In genomic region chr1:224127925-224128819, GRCh38 we compare ENCODE assay signal across 21 cellular contexts. TPM values are rescaled to one million over a fixed set of nuclear protein-coding genes. Genes with fewer than 3 reads are reported as not detected.
DNase-seq lines count a peak whose midpoint lies in the region; ATAC-seq and TF ChIP-seq lines count a peak whose summit lies in the region.
"Had no signal": no experiment of that assay in that cellular context is flagged by ENCODE, and none has a peak within 500 bp of the region (broad histone marks: within the 10 kb centered on the region; RNA-seq: fewer than 3 reads in every experiment).

No MANE protein-coding gene starts in this region.

- peak overlapping the region; percentile 64 for H2BK5ac ChIP-seq in IMR-90 (ENCODE audit: low read depth, low read length, poor library complexity, severe bottlenecking)

- TF ChIP-seq RAD21 in IMR-90 (IDR thresholded peaks at IDR 0.05; ENCODE audit: low read length), result no peak

- H3K36me3 ChIP-seq in IMR-90 (ENCODE audit: control insufficient read depth, insufficient read depth, low read length), result peaks cover 19% of the 10 kb centered on the region

- no peak overlapping the region for H3K27ac Mint-ChIP-seq in mesothelial cell of epicardium
- H3K27ac Mint-ChIP-seq: activated CD8-positive, alpha-beta T cell treated with anti-CD3 and anti-CD28 coated beads, Interleukin-2, amount 10 ng/mL, durations not matched to agents 7 days and 5 days; activated T-helper 1 cell treated with anti-CD3 and anti-CD28 coated beads, Interleukin-12 subunit alpha, Interleukin-12 subunit beta, Interleukin-2, Interleukin-4 antibody, amounts not matched to agents 30 ng/mL and 10 ng/mL and 1 ng/mL, durations not matched to agents 14 hours and 24 hours and 36 hours; neural progenitor cell had no signal

- dilution Hi-C loops in IMR-90 (cut with HindIII; ENCODE audit: low sequenced_read_pairs, unreplicated experiment), result no loop called here

- H4K5ac ChIP-seq in IMR-90 (ENCODE audit: low read depth, low read length), result no peak overlapping the region; the same call in 1 of the 2 replicates

- peak overlapping the region; percentile 64; the same call in 1 of the 2 replicates for H3K18ac ChIP-seq in IMR-90 (ENCODE audit: low read depth, low read length)

- no peak overlapping the region for H3K23ac ChIP-seq in IMR-90 (ENCODE audit: low read depth, low read length)

- no peak overlapping the region for H3K4ac ChIP-seq in IMR-90 (ENCODE audit: low read depth, low read length)

- in situ Hi-C loops in IMR-90 (cut with MboI; ENCODE audit: low sequenced_read_pairs), result no loop called here

- CTCF ChIA-PET in IMR-90 (lab: Yijun Ruan, JAX), result interaction anchor here (0.6 kb wide), 1 partner anchor 9 kb away, joined by 3 read pairs; no protein-coding TSS in a partner anchor

- no peak overlapping the region for H3K56ac ChIP-seq in IMR-90 (ENCODE audit: extremely low read depth, insufficient read depth, low read length)

- H2BK120ac ChIP-seq in IMR-90 (ENCODE audit: low read depth, low read length), result no peak overlapping the region; the same call in 1 of the 2 replicates

- no peak overlapping the region; the same call in 1 of the 2 replicates for H2AK5ac ChIP-seq in IMR-90 (ENCODE audit: low read depth, low read length)

- H3K79me1 ChIP-seq in IMR-90 (ENCODE audit: low read depth in 1 of 2, low read length in 2 of 2), result peaks cover 7 to 39% of the 10 kb centered on the region in 2 experiments

- peaks cover 9% of the 10 kb centered on the region for H3K4me1 ChIP-seq in IMR-90 (ENCODE audit: control insufficient read depth, insufficient read depth, low read length)
- peaks cover 11% of the 10 kb centered on the region for H3K4me1 ChIP-seq in foreskin keratinocyte
- H3K4me1 ChIP-seq: Caco-2, neural progenitor cell had no signal

- peaks cover 4% of the 10 kb centered on the region for H3K4me1 Mint-ChIP-seq in mesothelial cell of epicardium
- H3K4me1 Mint-ChIP-seq: neural progenitor cell had no signal

- H3K27me3 Mint-ChIP-seq in mesothelial cell of epicardium (ENCODE audit: low read depth), result no peaks in the 10 kb centered on the region

- POLR2A ChIA-PET in IMR-90 (lab: Charles Lee; ENCODE audit: unreplicated experiment), result no interaction called here

- intact Hi-C loops in IMR-90 (cut with micrococcal nuclease), result no loop called here

- H4K91ac ChIP-seq in IMR-90 (ENCODE audit: insufficient read depth, low read depth, low read length), result no peak overlapping the region; the same call in 1 of the 2 replicates

- H3K14ac ChIP-seq in IMR-90 (replicated peaks; ENCODE audit: low read depth, low read length), result peak overlapping the region; percentile 64; the same call in 1 of the 2 replicates

- H3K4me3 Mint-ChIP-seq in mesothelial cell of epicardium, result no peak overlapping the region
- H3K4me3 Mint-ChIP-seq: activated CD8-positive, alpha-beta T cell treated with anti-CD3 and anti-CD28 coated beads, Interleukin-2, amount 10 ng/mL, durations not matched to agents 7 days and 5 days; activated T-helper 1 cell treated with anti-CD3 and anti-CD28 coated beads, Interleukin-12 subunit alpha, Interleukin-12 subunit beta, Interleukin-2, Interleukin-4 antibody, amounts not matched to agents 30 ng/mL and 10 ng/mL and 1 ng/mL, durations not matched to agents 14 hours and 24 hours and 36 hours; neural progenitor cell had no signal

- peaks cover 15% of the 10 kb centered on the region for H3K9me3 Mint-ChIP-seq in mesothelial cell of epicardium
- H3K9me3 Mint-ChIP-seq: activated T-helper 1 cell treated with anti-CD3 and anti-CD28 coated beads, Interleukin-12 subunit alpha, Interleukin-12 subunit beta, Interleukin-2, Interleukin-4 antibody, amounts not matched to agents 30 ng/mL and 10 ng/mL and 1 ng/mL, durations not matched to agents 14 hours and 24 hours and 36 hours had no signal

- H4K8ac ChIP-seq in IMR-90 (ENCODE audit: low read depth in 2 of 2, low read length in 2 of 2), result no peak overlapping the region

- BruUV-seq in IMR-90 (replicated peaks; lab: Mats Ljungman, UMichigan), result no TSS peak

- H3K36me3 Mint-ChIP-seq in mesothelial cell of epicardium, result peaks cover 34% of the 10 kb centered on the region

- H3K9me3 ChIP-seq in IMR-90 (ENCODE audit: control insufficient read depth, insufficient read depth, low read length), result no peaks in the 10 kb centered on the region
- H3K9me3 ChIP-seq: Caco-2, suprapubic skin had no signal

- peak; percentile 20 for DNase-seq in AG20443 (ENCODE audit: low spot score)
- peak; percentile 67 for DNase-seq in IMR-90
- peak; percentile 33 for DNase-seq in astrocyte of the hippocampus (ENCODE audit: low read depth, low spot score)
- peak; percentile 49 to 83 for DNase-seq in foreskin keratinocyte
- DNase-seq in mesothelial cell of epicardium (ENCODE audit: low spot score in 2 of 2, unreplicated experiment in 2 of 2), result no peak
- no peak for DNase-seq in DMS153 treated with DMSO at 0.1 percent for 48 hours (lab: John Stamatoyannopoulos, UW; ENCODE audit: unreplicated experiment)
- no peak for DNase-seq in AML-193 (lab: John Stamatoyannopoulos, UW)
- DNase-seq: activated CD8-positive, alpha-beta T cell treated with anti-CD3 and anti-CD28 coated beads, Interleukin-2, amount 10 ng/mL, durations not matched to agents 7 days and 5 days; Caco-2; GF-D8; GOT3; head of caudate nucleus; islet precursor cell; midbrain; stimulated activated CD4-positive, alpha-beta T cell treated with anti-CD3 and anti-CD28 coated beads, Interleukin-2, amount 100 ng/mL, for 24 hours; WERI-Rb-1 had no signal

- no peak overlapping the region for H3K4me3 ChIP-seq in IMR-90 (ENCODE audit: insufficient read depth, low read depth, low read length)
- H3K4me3 ChIP-seq: neural progenitor cell, suprapubic skin had no signal

- WGBS in IMR-90 (ENCODE audit: extremely low coverage in 2 of 2, insufficient read length in 1 of 2), 2 experiments, result no CpG with 5 or more reads among the region's 5 CpGs

- H3K27ac ChIP-seq in IMR-90 (ENCODE audit: insufficient read depth, low read length) (no peak overlapping the region; the same call in 1 of the 2 replicates), foreskin keratinocyte (peak overlapping the region; percentile 9)
- H3K27ac ChIP-seq: neural progenitor cell, suprapubic skin, WERI-Rb-1 had no signal

- peaks cover 3% of the 10 kb centered on the region; the same call in 1 of the 2 replicates for H3K9me1 ChIP-seq in IMR-90 (ENCODE audit: insufficient read depth, low read length)

- no peak overlapping the region for H2AK9ac ChIP-seq in IMR-90 (replicated peaks; ENCODE audit: low read depth, low read length, poor library complexity)

- no peak overlapping the region for H2AFZ ChIP-seq in IMR-90 (replicated peaks; ENCODE audit: low read length, poor library complexity)
- H2AFZ ChIP-seq: neural progenitor cell had no signal

- no peaks in the 10 kb centered on the region for H3K27me3 ChIP-seq in IMR-90 (ENCODE audit: control insufficient read depth, insufficient read depth, low read length)
- H3K27me3 ChIP-seq in foreskin keratinocyte, result no peaks in the 10 kb centered on the region
- H3K27me3 ChIP-seq: neural progenitor cell, suprapubic skin had no signal

- H2BK20ac ChIP-seq in IMR-90 (ENCODE audit: low read depth, low read length), result no peak overlapping the region

- peaks cover 16% of the 10 kb centered on the region for H4K20me1 ChIP-seq in IMR-90 (ENCODE audit: insufficient read depth, low read length)

- H2BK15ac ChIP-seq in IMR-90 (ENCODE audit: low read depth, low read length), result no peak overlapping the region

- H3K9ac ChIP-seq in IMR-90 (ENCODE audit: low read depth, low read length), result no peak overlapping the region
- H3K9ac ChIP-seq: neural progenitor cell had no signal

- ATAC-seq in IMR-90 (ENCODE audit: low read depth) (peak; percentile 80), foreskin keratinocyte (peak; percentile 65), HG03175 (IDR thresholded peaks at IDR 0.05; ENCODE audit: unreplicated experiment) (no peak)
- ATAC-seq: activated CD8-positive, alpha-beta T cell treated with anti-CD3 and anti-CD28 coated beads, Interleukin-2, amount 10 ng/mL, durations not matched to agents 7 days and 5 days; Panc1 had no signal

- no peak overlapping the region; the same call in 1 of the 2 replicates for H3K4me2 ChIP-seq in IMR-90 (ENCODE audit: low read depth, low read length)
- H3K4me2 ChIP-seq: neural progenitor cell had no signal

- TF ChIP-seq POLR2A in IMR-90 (IDR thresholded peaks at IDR 0.05; ENCODE audit: low read depth, low read length), result no peak

- TF ChIP-seq CTCF in IMR-90 (conservative IDR thresholded peaks at IDR 0.05; ENCODE audit: low read depth, low read length) (no peak), foreskin keratinocyte (conservative IDR thresholded peaks at IDR 0.05) (no peak), mesothelial cell of epicardium (IDR thresholded peaks at IDR 0.05; ENCODE audit: unreplicated experiment) (no peak)

TF ChIP-seq in IMR-90, 13 proteins besides CTCF, POLR2A, EP300 and RAD21:
- TF ChIP-seq MAZ (IDR thresholded peaks at IDR 0.05; ENCODE audit: borderline replicate concordance, low read depth, low read length) (no peak), CHD1 (IDR thresholded peaks at IDR 0.05; ENCODE audit: low read depth, low read length) (no peak), FOS (IDR thresholded peaks at IDR 0.05; ENCODE audit: low read depth, low read length) (peak; percentile 14; the same call in 1 of the 2 replicates), RFX5 (IDR thresholded peaks at IDR 0.05; ENCODE audit: low read depth, low read length) (no peak), MXI1 (IDR thresholded peaks at IDR 0.05; ENCODE audit: borderline replicate concordance, low read depth, low read length) (no peak), CEBPB (IDR thresholded peaks at IDR 0.05; ENCODE audit: low read depth, low read length) (no peak)
TF ChIP-seq in IMR-90: peak in this region for 1.

RNA-seq across cellular contexts. Expression of gene FBXO28, which starts 14.3 kb away (rescaled TPM):
- total RNA-seq in IMR-90 (2012; rRNA removed) (22.6 and 30.0 TPM in 2 replicates), foreskin keratinocyte (29.4 and 30.9 TPM in 2 replicates), mesothelial cell of epicardium (25.0 to 26.8 TPM (median 26.7 TPM) in 3 replicates)
- polyA plus RNA-seq in IMR-90 (2012; rRNA removed) (10.6 and 11.6 TPM in 2 replicates), foreskin keratinocyte (8.2 and 8.4 TPM in 2 replicates)
- 6.6 and 6.8 TPM in 2 replicates for polyA plus RNA-seq in IMR-90 (2012; cell fraction: cytosol; rRNA removed)
- polyA plus RNA-seq in IMR-90 (2012; cell fraction: nucleus; rRNA removed; ENCODE audit: low replicate concordance), result 3.8 and 13.9 TPM in 2 replicates

RNA-seq across cellular contexts. Expression of gene DEGS1, which starts 54.9 kb away (rescaled TPM):
- 54.8 and 123 TPM in 2 replicates for total RNA-seq in IMR-90 (2012; rRNA removed)
- 89.3 and 109 TPM in 2 replicates for polyA plus RNA-seq in IMR-90 (2012; rRNA removed)
- 78.1 and 78.3 TPM in 2 replicates for polyA plus RNA-seq in IMR-90 (2012; cell fraction: cytosol; rRNA removed)
- 11.2 and 34.7 TPM in 2 replicates for polyA plus RNA-seq in IMR-90 (2012; cell fraction: nucleus; rRNA removed; ENCODE audit: low replicate concordance)
- 107 and 122 TPM in 2 replicates for total RNA-seq in foreskin keratinocyte
- polyA plus RNA-seq in foreskin keratinocyte, result 111 and 114 TPM in 2 replicates
- 53.9 to 55.6 TPM (median 55.4 TPM) in 3 replicates for total RNA-seq in mesothelial cell of epicardium

Comparison
In these comparisons a context has a peak if more than half of its experiments do, and no peak if none do; other contexts are left out.
1. DNase-seq: peak in AG20443 (single experiment), IMR-90 (single experiment), astrocyte of the hippocampus (single experiment) and foreskin keratinocyte (2 of 2); none in mesothelial cell of epicardium (0 of 2), DMS153 treated with DMSO at 0.1 percent for 48 hours (single experiment) and AML-193 (0 of 2).